Comparison of ENCODE assay signal across 18 cellular contexts in genomic region chr12:101795786-101796185, GRCh38. TPM values are rescaled to one million over a fixed set of nuclear protein-coding genes. Genes with fewer than 3 reads are reported as not detected.
A peak's percentile ranks its signal among the peaks of the same experiment; 100 is the strongest.
DNase-seq lines count a peak whose midpoint lies in the region; ATAC-seq and TF ChIP-seq lines count a peak whose summit lies in the region.
"Had no signal": no experiment of that assay in that cellular context is flagged by ENCODE, and none has a peak within 500 bp of the region (broad histone marks: within the 10 kb centered on the region; RNA-seq: fewer than 3 reads in every experiment).

No MANE protein-coding gene starts in this region.

- H3K27ac ChIP-seq in Peyer's patch = no peak overlapping the region
- H3K27ac ChIP-seq: A549, WERI-Rb-1 had no signal

- H3K36me3 ChIP-seq in Peyer's patch (no peaks in the 10 kb centered on the region), MG63 (no peaks in the 10 kb centered on the region)
- H3K36me3 ChIP-seq: WERI-Rb-1 had no signal

- ATAC-seq in activated CD8-positive, alpha-beta memory T cell treated with anti-CD3 and anti-CD28 coated beads, Interleukin-2, amount 10 ng/mL, durations not matched to agents 7 days and 5 days = no peak
- ATAC-seq in activated naive CD4-positive, alpha-beta T cell treated with anti-CD3 and anti-CD28 coated beads, Interleukin-2, amount 50 U/mL, for 72 hours = peak; percentile 8 to 42
- peak; percentile 38 for ATAC-seq in stimulated activated naive CD8-positive, alpha-beta T cell treated with anti-CD3 and anti-CD28 coated beads, Interleukin-15, Interleukin-2, amounts not matched to agents 100 U/mL and 50 U/mL, for 24 hours
- ATAC-seq in HG03469 (IDR thresholded peaks at IDR 0.05; ENCODE audit: unreplicated experiment) = no peak
- ATAC-seq: A549, PC-3 had no signal

- no peak overlapping the region for H3K4me3 ChIP-seq in Peyer's patch
- no peak overlapping the region for H3K4me3 ChIP-seq in MG63
- H3K4me3 ChIP-seq: A549 had no signal

- H3K27me3 ChIP-seq in Peyer's patch (no peaks in the 10 kb centered on the region), MG63 (no peaks in the 10 kb centered on the region)

- no peak for DNase-seq in activated CD8-positive, alpha-beta memory T cell treated with anti-CD3 and anti-CD28 coated beads, Interleukin-2, amount 10 ng/mL, durations not matched to agents 7 days and 5 days
- DNase-seq in activated CD8-positive, alpha-beta memory T cell treated with anti-CD3 and anti-CD28 coated beads, Interleukin-2, amount 50 U/mL, for 48 hours = no peak
- DNase-seq in MV-4-11 (lab: John Stamatoyannopoulos, UW) (peak; percentile 75), Peyer's patch (no peak), MG63 (no peak)
- no peak for DNase-seq in activated naive CD4-positive, alpha-beta T cell treated with anti-CD3 and anti-CD28 coated beads, Interleukin-2, amount 50 U/mL, for 72 hours (ENCODE audit: low spot score in 2 of 2)
- DNase-seq in stimulated activated naive CD8-positive, alpha-beta T cell treated with anti-CD3 and anti-CD28 coated beads, Interleukin-15, Interleukin-2, amounts not matched to agents 100 U/mL and 50 U/mL, for 24 hours = no peak
- DNase-seq: Calu3; IMR-90; NCI-H187 treated with DMSO at 0.1 percent for 48 hours; NCI-H2227 treated with DMSO at 0.1 percent for 48 hours; PC-3; retina; stimulated activated CD4-positive, alpha-beta T cell treated with anti-CD3 and anti-CD28 coated beads, Interleukin-4, amount 100 ng/mL, for 4 hours; WERI-Rb-1 had no signal

- CTCF ChIA-PET in activated CD8-positive, alpha-beta memory T cell treated with anti-CD3 and anti-CD28 coated beads, Interleukin-2, amount 10 ng/mL, durations not matched to agents 7 days and 5 days (lab: Charles Lee) = interaction anchor here (1.7 to 10.1 kb wide), 5 partner anchors 10 to 32 kb away, joined by 5 to 186 read pairs (median 26); partner anchors contain the start of gene GNPTAB

- H3K27ac Mint-ChIP-seq in activated CD8-positive, alpha-beta memory T cell treated with anti-CD3 and anti-CD28 coated beads, Interleukin-2, amount 10 ng/mL, durations not matched to agents 7 days and 5 days = peak overlapping the region; percentile 86
- peak overlapping the region in 1 of 2 donors; percentile 86 for H3K27ac Mint-ChIP-seq in activated naive CD4-positive, alpha-beta T cell treated with anti-CD3 and anti-CD28 coated beads, Interleukin-2, amount 50 U/mL, for 72 hours

- H3K27me3 Mint-ChIP-seq in activated CD8-positive, alpha-beta memory T cell treated with anti-CD3 and anti-CD28 coated beads, Interleukin-2, amount 10 ng/mL, durations not matched to agents 7 days and 5 days = no peaks in the 10 kb centered on the region

- TF ChIP-seq POLR2A in Peyer's patch (IDR thresholded peaks at IDR 0.05) = no peak

- H3K9me3 ChIP-seq in Peyer's patch = no peaks in the 10 kb centered on the region
- no peaks in the 10 kb centered on the region for H3K9me3 ChIP-seq in MG63
- H3K9me3 ChIP-seq: A549 had no signal

- H3K4me1 Mint-ChIP-seq in activated CD8-positive, alpha-beta memory T cell treated with anti-CD3 and anti-CD28 coated beads, Interleukin-2, amount 10 ng/mL, durations not matched to agents 7 days and 5 days = peaks cover 81% of the 10 kb centered on the region

- TF ChIP-seq CTCF in Peyer's patch (IDR thresholded peaks at IDR 0.05) = no peak

- no peaks in the 10 kb centered on the region for H3K9me3 Mint-ChIP-seq in activated CD8-positive, alpha-beta memory T cell treated with anti-CD3 and anti-CD28 coated beads, Interleukin-2, amount 10 ng/mL, durations not matched to agents 7 days and 5 days (ENCODE audit: low read depth)
- peaks cover 0 to 5% of the 10 kb centered on the region in 2 donors for H3K9me3 Mint-ChIP-seq in activated naive CD4-positive, alpha-beta T cell treated with anti-CD3 and anti-CD28 coated beads, Interleukin-2, amount 50 U/mL, for 72 hours

- peak overlapping the region; percentile 21 for H3K4me3 Mint-ChIP-seq in activated CD8-positive, alpha-beta memory T cell treated with anti-CD3 and anti-CD28 coated beads, Interleukin-2, amount 10 ng/mL, durations not matched to agents 7 days and 5 days

- H3K36me3 Mint-ChIP-seq in activated CD8-positive, alpha-beta memory T cell treated with anti-CD3 and anti-CD28 coated beads, Interleukin-2, amount 10 ng/mL, durations not matched to agents 7 days and 5 days = peaks cover 53% of the 10 kb centered on the region
- peaks cover 0 to 20% of the 10 kb centered on the region in 2 donors for H3K36me3 Mint-ChIP-seq in activated naive CD4-positive, alpha-beta T cell treated with anti-CD3 and anti-CD28 coated beads, Interleukin-2, amount 50 U/mL, for 72 hours

- peaks cover 0 to 7% (median 0%) of the 10 kb centered on the region in 4 donors for H3K4me1 ChIP-seq in Peyer's patch
- H3K4me1 ChIP-seq: A549 had no signal

RNA-seq across cellular contexts. Expression of gene GNPTAB, which starts 35.0 kb away (rescaled TPM):
- 100 to 1,000 TPM; 111 to 156 TPM for total RNA-seq in activated CD8-positive, alpha-beta memory T cell treated with anti-CD3 and anti-CD28 coated beads, Interleukin-2, amount 10 ng/mL, durations not matched to agents 7 days and 5 days
- 10 to 100 TPM; 22.2 to 48.0 TPM for total RNA-seq in activated naive CD4-positive, alpha-beta T cell treated with anti-CD3 and anti-CD28 coated beads, Interleukin-2, amount 50 U/mL, for 72 hours
- 10 to 100 TPM; 27.1 to 91.6 (median 31.3) TPM for total RNA-seq in Peyer's patch
- 4.9 and 5.5 TPM in 2 replicates for total RNA-seq in MG63 (2014; rRNA removed; shearing (Covaris generic); ENCODE audit: low replicate concordance)

RNA-seq across cellular contexts. Expression of gene SYCP3, which starts 56.5 kb away (rescaled TPM):
- 1 to 10 TPM in 1 of 2 experiments, under 1 TPM in 1; 0.93 to 2.0 TPM for total RNA-seq in activated CD8-positive, alpha-beta memory T cell treated with anti-CD3 and anti-CD28 coated beads, Interleukin-2, amount 10 ng/mL, durations not matched to agents 7 days and 5 days
- under 1 TPM in 1 of 2 donors, not detected in 1; 0.21 TPM for total RNA-seq in activated naive CD4-positive, alpha-beta T cell treated with anti-CD3 and anti-CD28 coated beads, Interleukin-2, amount 50 U/mL, for 72 hours
- total RNA-seq in Peyer's patch = not detected
- total RNA-seq in MG63 (2014; rRNA removed; shearing (Covaris generic); ENCODE audit: low replicate concordance) = not detected in 2 replicates
- total RNA-seq: glomerular endothelial cell, IMR-90, PC-3 had no signal

Comparison
In these comparisons a context has a peak if more than half of its experiments do, and no peak if none do; other contexts are left out.
1. ATAC-seq: peak in activated naive CD4-positive, alpha-beta T cell treated with anti-CD3 and anti-CD28 coated beads, Interleukin-2, amount 50 U/mL, for 72 hours (2 of 2) and stimulated activated naive CD8-positive, alpha-beta T cell treated with anti-CD3 and anti-CD28 coated beads, Interleukin-15, Interleukin-2, amounts not matched to agents 100 U/mL and 50 U/mL, for 24 hours (single experiment); none in activated CD8-positive, alpha-beta memory T cell treated with anti-CD3 and anti-CD28 coated beads, Interleukin-2, amount 10 ng/mL, durations not matched to agents 7 days and 5 days (single experiment) and HG03469 (single experiment).